Comparison of ENCODE assay signal across 24 cellular contexts in the genomic region with DNA sequence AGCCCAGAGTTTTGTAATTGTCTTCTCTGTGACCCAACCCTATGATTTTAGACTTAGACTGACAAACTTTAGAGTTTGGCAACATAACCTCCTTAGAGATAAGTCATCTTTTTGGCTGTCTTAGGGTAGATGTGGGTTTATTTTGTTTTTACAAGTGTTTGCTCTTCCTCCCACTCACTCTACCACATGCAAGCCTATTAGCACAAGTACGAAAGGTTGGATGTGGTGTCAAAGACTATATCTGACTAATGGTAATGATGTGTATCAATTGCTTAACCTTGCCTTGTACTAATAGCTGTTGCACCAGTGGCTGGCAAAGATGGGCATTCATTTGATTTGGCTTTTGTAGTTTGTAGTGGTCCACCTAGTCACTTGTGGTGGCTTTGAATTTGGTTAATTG. TPM values are rescaled to one million over a fixed set of nuclear protein-coding genes. Genes with fewer than 3 reads are reported as not detected.
DNase-seq lines count a peak whose midpoint lies in the region; ATAC-seq, FAIRE-seq and TF ChIP-seq lines count a peak whose summit lies in the region.
"Had no signal": no experiment of that assay in that cellular context is flagged by ENCODE, and none has a peak within 500 bp of the region (broad histone marks: within the 10 kb centered on the region; RNA-seq: fewer than 3 reads in every experiment).

No MANE protein-coding gene starts in this region.

- in situ Hi-C loops in IMR-90 (cut with MboI; ENCODE audit: low sequenced_read_pairs) = no loop called here
- in situ Hi-C loops in K562 (cut with MboI) = no loop called here

- H2BK5ac ChIP-seq in IMR-90 (ENCODE audit: low read depth, low read length, poor library complexity, severe bottlenecking) = no peak overlapping the region

- CTCF ChIA-PET in IMR-90 (lab: Yijun Ruan, JAX) = no interaction called here
- CTCF ChIA-PET in K562 (lab: Yijun Ruan, JAX; ENCODE audit: low intra/inter-chr PET ratio) = no interaction called here
- CTCF ChIA-PET in GM10248 (lab: Yijun Ruan, JAX) = interaction anchor here (1.1 kb wide), 1 partner anchor 44 kb away, joined by 3 read pairs; no protein-coding TSS in a partner anchor

- H3K4me2 ChIP-seq in IMR-90 (ENCODE audit: low read depth, low read length) = no peak overlapping the region
- no peak overlapping the region for H3K4me2 ChIP-seq in K562 (ENCODE audit: insufficient read depth, low read length)

- H3K4me1 ChIP-seq in ACC112 (ENCODE audit: control insufficient read depth, insufficient read depth, low read length, unreplicated experiment) (peaks cover 20% of the 10 kb centered on the region), IMR-90 (ENCODE audit: control insufficient read depth, insufficient read depth, low read length) (peaks cover 2% of the 10 kb centered on the region; the same call in 1 of the 2 replicates), K562 (replicated peaks in 1 of 2; ENCODE audit: control insufficient read depth in 2 of 2, insufficient read depth in 2 of 2, low read length in 2 of 2) (no peaks in the 10 kb centered on the region), tibial nerve (no peaks in the 10 kb centered on the region)
- H3K4me1 ChIP-seq: esophagus squamous epithelium, parathyroid adenoma had no signal

- H3K36me3 ChIP-seq in ACC112 (ENCODE audit: insufficient read depth, low read length) (no peaks in the 10 kb centered on the region), IMR-90 (ENCODE audit: control insufficient read depth, insufficient read depth, low read length) (no peaks in the 10 kb centered on the region), K562 (ENCODE audit: control insufficient read depth, insufficient read depth, low read length) (no peaks in the 10 kb centered on the region), tibial nerve (no peaks in the 10 kb centered on the region)
- H3K36me3 ChIP-seq: esophagus squamous epithelium had no signal

- H3K27me3 ChIP-seq in ACC112 (ENCODE audit: insufficient read depth, low read length) (no peaks in the 10 kb centered on the region), IMR-90 (ENCODE audit: control insufficient read depth, insufficient read depth, low read length) (no peaks in the 10 kb centered on the region), K562 (ENCODE audit: control insufficient read depth in 2 of 2, insufficient read depth in 2 of 2, low read length in 2 of 2) (no peaks in the 10 kb centered on the region), tibial nerve (no peaks in the 10 kb centered on the region)
- H3K27me3 ChIP-seq: esophagus squamous epithelium had no signal

- H3K18ac ChIP-seq in IMR-90 (ENCODE audit: low read depth, low read length) = no peak overlapping the region

- no peak overlapping the region for H3K4ac ChIP-seq in IMR-90 (ENCODE audit: low read depth, low read length)

- no peak overlapping the region for H3K14ac ChIP-seq in IMR-90 (replicated peaks; ENCODE audit: low read depth, low read length)

- BruUV-seq in IMR-90 (replicated peaks; lab: Mats Ljungman, UMichigan) (no TSS peak), K562 (replicated peaks; lab: Mats Ljungman, UMichigan) (no TSS peak)

- intact Hi-C loops in IMR-90 (cut with micrococcal nuclease) (no loop called here), K562 (cut with micrococcal nuclease) (no loop called here)

- no peaks in the 10 kb centered on the region for H3K9me1 ChIP-seq in IMR-90 (ENCODE audit: insufficient read depth, low read length)
- H3K9me1 ChIP-seq in K562 (ENCODE audit: control insufficient read depth, insufficient read depth, low read length) = no peaks in the 10 kb centered on the region

- H2BK120ac ChIP-seq in IMR-90 (ENCODE audit: low read depth, low read length) = no peak overlapping the region

- H4K20me1 ChIP-seq in IMR-90 (ENCODE audit: insufficient read depth, low read length) (no peaks in the 10 kb centered on the region), K562 (replicated peaks; ENCODE audit: control insufficient read depth, insufficient read depth, low read length) (no peaks in the 10 kb centered on the region)

- DNase-seq in IMR-90 (peak; percentile 60), K562 (ENCODE audit: extremely low read depth in 1 of 4, low spot score in 3 of 4) (no peak), fibroblast of the conjunctiva (ENCODE audit: low read depth) (peak; percentile 59), left lobe of liver (ENCODE audit: low spot score) (no peak), GM10248 (ENCODE audit: extremely low spot score) (no peak), retina (no peak), tibial nerve (ENCODE audit: low spot score in 2 of 2) (no peak)
- DNase-seq: activated CD4-positive, alpha-beta T cell treated with anti-CD3 and anti-CD28 coated beads for 36 hours; activated naive CD8-positive, alpha-beta T cell treated with anti-CD3 and anti-CD28 coated beads, Interleukin-2, amount 50 U/mL, for 24 hours; CD4-positive, alpha-beta T cell; central memory CD4-positive, alpha-beta T cell; esophagus squamous epithelium; HFFc6; mesenchymal stem cell; naive thymus-derived CD8-positive, alpha-beta T cell; NCI-H1092; NCI-H2029; NCI-H446 treated with DMSO at 0.1 percent for 48 hours; NK-92 treated with Interleukin-12 subunit alpha and Interleukin-12 subunit beta, amount 100 ng/mL, for 24 hours; RPMI8226; stimulated activated CD4-positive, alpha-beta T cell treated with anti-CD3 and anti-CD28 coated beads, Interleukin-2, amount 100 ng/mL, for 48 hours had no signal

- H4K5ac ChIP-seq in IMR-90 (ENCODE audit: low read depth, low read length) = no peak overlapping the region

- TF ChIP-seq CTCF in IMR-90 (conservative IDR thresholded peaks at IDR 0.05; ENCODE audit: low read depth, low read length) = no peak
- no peak for TF ChIP-seq CTCF in K562 (IDR thresholded peaks at IDR 0.05 in 2 of 3, conservative IDR thresholded peaks at IDR 0.05 in 1 of 3; ENCODE audit: insufficient read depth in 2 of 3, low read depth in 1 of 3, low read length in 3 of 3)
- no peak for TF ChIP-seq CTCF in GM10248 (IDR thresholded peaks at IDR 0.05; ENCODE audit: control extremely low read depth, extremely low read depth, low read depth, missing control alignments)
- TF ChIP-seq CTCF in tibial nerve (IDR thresholded peaks at IDR 0.05) = no peak

- H2BK15ac ChIP-seq in IMR-90 (ENCODE audit: low read depth, low read length) = no peak overlapping the region

- H4K8ac ChIP-seq in IMR-90 (ENCODE audit: low read depth in 2 of 2, low read length in 2 of 2) = no peak overlapping the region

- no peak overlapping the region for H2AFZ ChIP-seq in ACC112 (ENCODE audit: low read length, unreplicated experiment)
- H2AFZ ChIP-seq in IMR-90 (replicated peaks; ENCODE audit: low read length, poor library complexity) = no peak overlapping the region
- H2AFZ ChIP-seq in K562 (ENCODE audit: low read depth, low read length) = no peak overlapping the region
- H2AFZ ChIP-seq: parathyroid adenoma had no signal

- TF ChIP-seq POLR2A in IMR-90 (IDR thresholded peaks at IDR 0.05; ENCODE audit: low read depth, low read length) (no peak), K562 (conservative IDR thresholded peaks at IDR 0.05) (no peak), tibial nerve (IDR thresholded peaks at IDR 0.05) (no peak)

- H4K91ac ChIP-seq in IMR-90 (ENCODE audit: insufficient read depth, low read depth, low read length) = no peak overlapping the region

- H3K79me1 ChIP-seq in IMR-90 (ENCODE audit: low read depth in 1 of 2, low read length in 2 of 2) = no peaks in the 10 kb centered on the region

- TF ChIP-seq RAD21 in IMR-90 (IDR thresholded peaks at IDR 0.05; ENCODE audit: low read length) (no peak), K562 (CRISPR knock-in tag; conservative IDR thresholded peaks at IDR 0.05 in 1 of 2, IDR thresholded peaks at IDR 0.05 in 1 of 2) (no peak)

- H3K9me3 ChIP-seq in IMR-90 (ENCODE audit: control insufficient read depth, insufficient read depth, low read length) (no peaks in the 10 kb centered on the region), K562 (replicated peaks; ENCODE audit: control insufficient read depth, insufficient read depth, low read depth, low read length) (no peaks in the 10 kb centered on the region), tibial nerve (peaks cover 0 to 9% (median 0%) of the 10 kb centered on the region in 4 donors)
- H3K9me3 ChIP-seq: esophagus squamous epithelium had no signal

- H2AK9ac ChIP-seq in IMR-90 (replicated peaks; ENCODE audit: low read depth, low read length, poor library complexity) = no peak overlapping the region

- TF ChIP-seq EP300 in K562 (IDR thresholded peaks at IDR 0.05; ENCODE audit: low read length) (no peak), tibial nerve (IDR thresholded peaks at IDR 0.05) (no peak)

- POLR2A ChIA-PET in IMR-90 (lab: Charles Lee; ENCODE audit: unreplicated experiment) = no interaction called here
- POLR2A ChIA-PET in K562 (lab: Yijun Ruan, JAX) = no interaction called here
- POLR2A ChIA-PET in GM10248 (lab: Yijun Ruan, JAX) = no interaction called here

- H2BK20ac ChIP-seq in IMR-90 (ENCODE audit: low read depth, low read length) = no peak overlapping the region

- H3K27ac ChIP-seq in ACC112 (ENCODE audit: low read depth, low read length) (peak overlapping the region; percentile 74), IMR-90 (ENCODE audit: insufficient read depth, low read length) (no peak overlapping the region), K562 (ENCODE audit: extremely low read depth, low read depth, low read length) (no peak overlapping the region), tibial nerve (no peak overlapping the region)
- H3K27ac ChIP-seq: esophagus squamous epithelium, parathyroid adenoma had no signal

- ATAC-seq in IMR-90 (ENCODE audit: low read depth) (peak; percentile 63), K562 (no peak), left lobe of liver (no peak)
- ATAC-seq: activated CD4-positive, alpha-beta T cell treated with anti-CD3 and anti-CD28 coated beads for 36 hours; activated naive CD8-positive, alpha-beta T cell treated with anti-CD3 and anti-CD28 coated beads, Interleukin-2, amount 50 U/mL, for 24 hours; naive thymus-derived CD8-positive, alpha-beta T cell had no signal

- H3K23ac ChIP-seq in IMR-90 (ENCODE audit: low read depth, low read length) = no peak overlapping the region

- peak overlapping the region; percentile 14; the same call in 1 of the 2 replicates for H3K4me3 ChIP-seq in ACC112 (ENCODE audit: low read depth, low read length)
- H3K4me3 ChIP-seq in IMR-90 (ENCODE audit: insufficient read depth, low read depth, low read length) = no peak overlapping the region
- H3K4me3 ChIP-seq in K562 = no peak overlapping the region
- no peak overlapping the region for H3K4me3 ChIP-seq in tibial nerve
- H3K4me3 ChIP-seq: esophagus squamous epithelium had no signal

- dilution Hi-C loops in IMR-90 (cut with HindIII; ENCODE audit: low sequenced_read_pairs, unreplicated experiment) = no loop called here

- no peak overlapping the region for H3K56ac ChIP-seq in IMR-90 (ENCODE audit: extremely low read depth, insufficient read depth, low read length)

- no peak overlapping the region for H2AK5ac ChIP-seq in IMR-90 (ENCODE audit: low read depth, low read length)

- H3K9ac ChIP-seq in IMR-90 (ENCODE audit: low read depth, low read length) = no peak overlapping the region
- H3K9ac ChIP-seq in K562 (ENCODE audit: insufficient read depth in 1 of 2, low read depth in 2 of 2, low read length in 2 of 2) = no peak overlapping the region
- H3K9ac ChIP-seq: parathyroid adenoma had no signal

- WGBS in IMR-90 (ENCODE audit: extremely low coverage in 2 of 2, insufficient read length in 1 of 2), 2 experiments = no CpG with 5 or more reads among the region's 1 CpG
- WGBS in K562 (ENCODE audit: insufficient coverage, low coverage, missing lambda C conversion rate) = 0% methylated on average over 1 of the region's 1 CpG
- 42 to 60% methylated on average over 1 of the region's 1 CpG for WGBS in tibial nerve, 2 donors

- peak; percentile 44 for FAIRE-seq in K562 (lab: Jason Lieb, UNC)
- FAIRE-seq: urothelium cell line had no signal

- H3K79me2 ChIP-seq in ACC112 (ENCODE audit: control insufficient read depth, insufficient read depth, low read length, unreplicated experiment) (no peaks in the 10 kb centered on the region), K562 (ENCODE audit: control insufficient read depth, insufficient read depth, low read length) (no peaks in the 10 kb centered on the region)
- H3K79me2 ChIP-seq: parathyroid adenoma had no signal

RNA-seq across cellular contexts. Expression of a gene that starts 46.5 kb away (rescaled TPM):
- total RNA-seq in IMR-90 (2012; rRNA removed) (67.9 and 84.4 TPM in 2 replicates), K562 (2014; rRNA removed) (30.2 and 32.2 TPM in 2 replicates), K562 (2014; rRNA removed; fragmentation: Illumina TruSeq; extraction: Trizol) (46.7 and 49.9 TPM in 2 replicates), K562 (2015; rRNA removed; fragmentation: Illumina TruSeq; extraction: Trizol) (44.2 and 47.3 TPM in 2 replicates), K562 (2021) (33.1 and 36.8 TPM in 2 replicates), left lobe of liver (27.3 TPM), tibial nerve (10 to 100 TPM; 45.6 to 58.4 (median 48.7) TPM)
- polyA plus RNA-seq in IMR-90 (2012; rRNA removed) (19.3 and 25.1 TPM in 2 replicates), K562 (2011; rRNA removed) (26.2 and 33.3 TPM in 2 replicates), K562 (2014; fragmentation: Illumina TruSeq; extraction: Trizol) (27.4 and 31.8 TPM in 2 replicates), K562 (2014; fragmentation: Nextera tagmentation; extraction: Ambion mirVana) (10 to 100 TPM in 1 of 2 experiments, 1 to 10 TPM in 1; 7.8 to 13.1 TPM), K562 (2014; rRNA removed) (21.7 and 23.1 TPM in 2 replicates)
- 6.7 and 9.7 TPM in 2 replicates for polyA plus RNA-seq in IMR-90 (2012; cell fraction: cytosol; rRNA removed)
- 4.9 and 19.5 TPM in 2 replicates for polyA plus RNA-seq in IMR-90 (2012; cell fraction: nucleus; rRNA removed; ENCODE audit: low replicate concordance)
- total RNA-seq in K562 (2011; cell fraction: chromatin; rRNA removed; ENCODE audit: low replicate concordance) = 6.9 and 21.1 TPM in 2 replicates
- 6.0 and 6.3 TPM in 2 replicates for total RNA-seq in K562 (2011; cell fraction: nucleolus; rRNA removed)
- 9.1 and 19.6 TPM in 2 replicates for total RNA-seq in K562 (2011; cell fraction: nucleoplasm; rRNA removed)
- 14.3 and 14.5 TPM in 2 replicates for polyA plus RNA-seq in K562 (2011; cell fraction: cytosol; rRNA removed)
- 11.9 and 15.2 TPM in 2 replicates for polyA plus RNA-seq in K562 (2011; cell fraction: nucleus; rRNA removed)
- polyA plus RNA-seq in K562 (2012) = 24.5 and 26.9 TPM in 2 replicates
- polyA minus RNA-seq in K562 (2011; rRNA and poly(A)+ RNA removed) = 59.7 and 64.7 TPM in 2 replicates
- polyA minus RNA-seq in K562 (2011; cell fraction: cytosol; rRNA and poly(A)+ RNA removed) = 19.0 and 25.4 TPM in 2 replicates
- polyA minus RNA-seq in K562 (2011; cell fraction: nucleus; rRNA and poly(A)+ RNA removed) = 12.9 and 21.1 TPM in 2 replicates

RNA-seq across cellular contexts. Expression of a gene that starts 58.9 kb away (rescaled TPM):
- total RNA-seq in IMR-90 (2012; rRNA removed) = 0.36 and 0.56 TPM in 2 replicates
- polyA plus RNA-seq in IMR-90 (2012; rRNA removed) = 0.17 TPM in 1 of 2 replicates, not detected in the other
- polyA plus RNA-seq in IMR-90 (2012; cell fraction: cytosol; rRNA removed) = not detected in 2 replicates
- 0.10 and 0.66 TPM in 2 replicates for polyA plus RNA-seq in IMR-90 (2012; cell fraction: nucleus; rRNA removed; ENCODE audit: low replicate concordance)
- total RNA-seq in K562 (2011; cell fraction: chromatin; rRNA removed; ENCODE audit: low replicate concordance) = 0.84 TPM in 1 of 2 replicates, not detected in the other
- not detected in 2 replicates for total RNA-seq in K562 (2011; cell fraction: nucleolus; rRNA removed)
- 0.59 TPM in 1 of 2 replicates, not detected in the other for total RNA-seq in K562 (2011; cell fraction: nucleoplasm; rRNA removed)
- total RNA-seq in K562 (2014; rRNA removed) = 0.12 and 0.86 TPM in 2 replicates
- total RNA-seq in K562 (2014; rRNA removed; fragmentation: Illumina TruSeq; extraction: Trizol) = 0.54 and 0.91 TPM in 2 replicates
- total RNA-seq in K562 (2015; rRNA removed; fragmentation: Illumina TruSeq; extraction: Trizol) = 1.2 and 2.2 TPM in 2 replicates
- 0.40 and 0.54 TPM in 2 replicates for total RNA-seq in K562 (2021)
- polyA plus RNA-seq in K562 (2011; rRNA removed) = 0.31 and 0.38 TPM in 2 replicates
- 0.24 TPM in 1 of 2 replicates, not detected in the other for polyA plus RNA-seq in K562 (2011; cell fraction: cytosol; rRNA removed)
- 0.46 TPM in 1 of 2 replicates, not detected in the other for polyA plus RNA-seq in K562 (2011; cell fraction: nucleus; rRNA removed)
- 0.98 and 2.0 TPM in 2 replicates for polyA plus RNA-seq in K562 (2012)
- polyA plus RNA-seq in K562 (2014; fragmentation: Illumina TruSeq; extraction: Trizol) = 0.36 and 0.69 TPM in 2 replicates
- under 1 TPM; 0.41 to 0.58 TPM for polyA plus RNA-seq in K562 (2014; fragmentation: Nextera tagmentation; extraction: Ambion mirVana)
- polyA plus RNA-seq in K562 (2014; rRNA removed) = 0.09 and 0.77 TPM in 2 replicates
- 0.84 and 1.1 TPM in 2 replicates for polyA minus RNA-seq in K562 (2011; rRNA and poly(A)+ RNA removed)
- not detected in 2 replicates for polyA minus RNA-seq in K562 (2011; cell fraction: cytosol; rRNA and poly(A)+ RNA removed)
- polyA minus RNA-seq in K562 (2011; cell fraction: nucleus; rRNA and poly(A)+ RNA removed) = 0.94 and 2.0 TPM in 2 replicates
- total RNA-seq in left lobe of liver = 1.5 TPM
- 10 to 100 TPM in 1 of 4 donors, 1 to 10 TPM in 3; 1.7 to 14.4 (median 4.1) TPM for total RNA-seq in tibial nerve

Comparison
In these comparisons a context has a peak if more than half of its experiments do, and no peak if none do; other contexts are left out.
1. DNase-seq: peak in IMR-90 (single experiment) and fibroblast of the conjunctiva (single experiment); none in K562 (0 of 4), left lobe of liver (single experiment), GM10248 (single experiment), retina (single experiment) and tibial nerve (0 of 2).